Comparison of ENCODE assay signal across 1 cellular context in the genomic region with DNA sequence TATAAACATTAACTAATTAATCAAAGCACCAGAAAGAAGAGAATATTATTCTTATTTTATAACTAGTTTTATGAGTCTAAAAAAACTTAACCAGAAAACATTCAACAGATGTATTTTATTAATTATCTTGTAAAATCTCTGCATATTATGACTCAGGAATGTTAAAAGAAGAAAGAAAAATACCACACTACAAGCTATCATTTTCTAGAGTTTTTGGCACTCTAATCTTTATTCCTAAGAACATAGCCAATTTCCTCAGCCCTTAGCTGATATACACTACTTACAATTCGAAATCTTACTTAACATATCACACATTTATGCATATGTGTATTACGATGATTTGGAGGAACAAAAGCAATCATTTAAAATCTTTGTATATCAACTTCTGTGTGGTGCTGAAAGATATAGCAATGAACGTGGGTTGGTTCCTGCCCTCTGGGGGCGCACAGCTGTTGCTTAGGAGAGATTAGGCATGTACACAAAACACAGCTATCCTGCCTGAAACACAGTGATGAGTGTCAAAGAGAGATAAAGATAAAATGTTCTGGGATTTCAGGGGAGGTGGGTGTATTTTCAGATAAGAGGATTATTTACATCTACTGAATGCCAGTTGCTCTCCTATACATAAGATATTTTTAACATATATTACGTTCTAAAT.
TF ChIP-seq lines count a peak whose summit lies in the region.

No MANE protein-coding gene starts in this region.

TF ChIP-seq in K562, 482 proteins besides CTCF, POLR2A, EP300 and RAD21 (continued from another document):
- TF ChIP-seq KLF16 (IDR thresholded peaks at IDR 0.05) (peak; percentile 90), TCFL5 (CRISPR knock-in tag; conservative IDR thresholded peaks at IDR 0.05) (no peak), TBL1XR1 (IDR thresholded peaks at IDR 0.05; ENCODE audit: low read length in 2 of 2) (peak in 1 of 2 experiments; percentile 47; a peak in 1 of 4 replicates), ARNT (IDR thresholded peaks at IDR 0.05) (0 out of 4 replicates have a peak, but pooled peaks of 1 of the 2 experiments have one; percentile 45), TRIM24 (IDR thresholded peaks at IDR 0.05) (peak; percentile 69 to 88; a peak in 3 of 4 replicates), HDAC2 (IDR thresholded peaks at IDR 0.05) (peak; percentile 65; the same call in 1 of the 2 replicates), PML (IDR thresholded peaks at IDR 0.05; ENCODE audit: low read length) (peak; percentile 96), RCOR1 (IDR thresholded peaks at IDR 0.05; ENCODE audit: borderline replicate concordance in 1 of 2, low read depth in 2 of 2, low read length in 2 of 2) (peak in 1 of 2 experiments; percentile 88; a peak in 3 of 4 replicates), ETV1 (tag; conservative IDR thresholded peaks at IDR 0.05; ENCODE audit: low read depth) (no peak), TCF3 (CRISPR knock-in tag; IDR thresholded peaks at IDR 0.05) (peak; percentile 90), KDM1A (IDR thresholded peaks at IDR 0.05) (peak; percentile 95 to 96), EGR1 (conservative IDR thresholded peaks at IDR 0.05) (peak; percentile 89), ZNF668 (CRISPR knock-in tag; IDR thresholded peaks at IDR 0.05) (no peak), MTA2 (IDR thresholded peaks at IDR 0.05; ENCODE audit: low read depth) (peak; percentile 82), GATA2 (CRISPR knock-in tag; IDR thresholded peaks at IDR 0.05) (peak; percentile 39; the same call in 1 of the 2 replicates), FOXJ3 (CRISPR knock-in tag; IDR thresholded peaks at IDR 0.05) (peak; percentile 82), CREM (IDR thresholded peaks at IDR 0.05; ENCODE audit: low read depth) (peak; percentile 50; the same call in 1 of the 2 replicates)
- TF ChIP-seq, protein P1, sequence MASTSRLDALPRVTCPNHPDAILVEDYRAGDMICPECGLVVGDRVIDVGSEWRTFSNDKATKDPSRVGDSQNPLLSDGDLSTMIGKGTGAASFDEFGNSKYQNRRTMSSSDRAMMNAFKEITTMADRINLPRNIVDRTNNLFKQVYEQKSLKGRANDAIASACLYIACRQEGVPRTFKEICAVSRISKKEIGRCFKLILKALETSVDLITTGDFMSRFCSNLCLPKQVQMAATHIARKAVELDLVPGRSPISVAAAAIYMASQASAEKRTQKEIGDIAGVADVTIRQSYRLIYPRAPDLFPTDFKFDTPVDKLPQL (IDR thresholded peaks at IDR 0.05; ENCODE audit: extremely low read depth, insufficient read length), result no peak
- TF ChIP-seq, protein P2, sequence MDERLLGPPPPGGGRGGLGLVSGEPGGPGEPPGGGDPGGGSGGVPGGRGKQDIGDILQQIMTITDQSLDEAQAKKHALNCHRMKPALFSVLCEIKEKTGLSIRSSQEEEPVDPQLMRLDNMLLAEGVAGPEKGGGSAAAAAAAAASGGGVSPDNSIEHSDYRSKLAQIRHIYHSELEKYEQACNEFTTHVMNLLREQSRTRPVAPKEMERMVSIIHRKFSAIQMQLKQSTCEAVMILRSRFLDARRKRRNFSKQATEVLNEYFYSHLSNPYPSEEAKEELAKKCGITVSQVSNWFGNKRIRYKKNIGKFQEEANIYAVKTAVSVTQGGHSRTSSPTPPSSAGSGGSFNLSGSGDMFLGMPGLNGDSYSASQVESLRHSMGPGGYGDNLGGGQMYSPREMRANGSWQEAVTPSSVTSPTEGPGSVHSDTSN (CRISPR knock-in tag; IDR thresholded peaks at IDR 0.05; ENCODE audit: low read depth), result no peak
- TF ChIP-seq, protein P2 (tag; conservative IDR thresholded peaks at IDR 0.05; ENCODE audit: low read depth), result 0 out of 2 replicates have a peak, but pooled peaks have one; percentile 25
- TF ChIP-seq, protein P3, sequence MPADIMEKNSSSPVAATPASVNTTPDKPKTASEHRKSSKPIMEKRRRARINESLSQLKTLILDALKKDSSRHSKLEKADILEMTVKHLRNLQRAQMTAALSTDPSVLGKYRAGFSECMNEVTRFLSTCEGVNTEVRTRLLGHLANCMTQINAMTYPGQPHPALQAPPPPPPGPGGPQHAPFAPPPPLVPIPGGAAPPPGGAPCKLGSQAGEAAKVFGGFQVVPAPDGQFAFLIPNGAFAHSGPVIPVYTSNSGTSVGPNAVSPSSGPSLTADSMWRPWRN (IDR thresholded peaks at IDR 0.05; ENCODE audit: low read depth), result peak; percentile 84
- TF ChIP-seq, protein P4, sequence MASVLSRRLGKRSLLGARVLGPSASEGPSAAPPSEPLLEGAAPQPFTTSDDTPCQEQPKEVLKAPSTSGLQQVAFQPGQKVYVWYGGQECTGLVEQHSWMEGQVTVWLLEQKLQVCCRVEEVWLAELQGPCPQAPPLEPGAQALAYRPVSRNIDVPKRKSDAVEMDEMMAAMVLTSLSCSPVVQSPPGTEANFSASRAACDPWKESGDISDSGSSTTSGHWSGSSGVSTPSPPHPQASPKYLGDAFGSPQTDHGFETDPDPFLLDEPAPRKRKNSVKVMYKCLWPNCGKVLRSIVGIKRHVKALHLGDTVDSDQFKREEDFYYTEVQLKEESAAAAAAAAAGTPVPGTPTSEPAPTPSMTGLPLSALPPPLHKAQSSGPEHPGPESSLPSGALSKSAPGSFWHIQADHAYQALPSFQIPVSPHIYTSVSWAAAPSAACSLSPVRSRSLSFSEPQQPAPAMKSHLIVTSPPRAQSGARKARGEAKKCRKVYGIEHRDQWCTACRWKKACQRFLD (CRISPR knock-in tag; IDR thresholded peaks at IDR 0.05), result 0 out of 2 replicates have a peak, but pooled peaks have one; percentile 53
TF ChIP-seq in K562: peak in this region for 64.
